Comparison of ENCODE assay signal across 13 cellular contexts in genomic region chr9:91179237-91180138, GRCh38.
A peak's percentile ranks its signal among the peaks of the same experiment; 100 is the strongest.
DNase-seq lines count a peak whose midpoint lies in the region; ATAC-seq, FAIRE-seq and TF ChIP-seq lines count a peak whose summit lies in the region.
"Had no signal": no experiment of that assay in that cellular context is flagged by ENCODE, and none has a peak within 500 bp of the region (broad histone marks: within the 10 kb centered on the region; RNA-seq: fewer than 3 reads in every experiment).

No MANE protein-coding gene starts in this region.

- no peaks in the 10 kb centered on the region for H3K27me3 ChIP-seq in breast epithelium
- H3K27me3 ChIP-seq in lower lobe of right lung (ENCODE audit: low read depth): no peaks in the 10 kb centered on the region
- H3K27me3 ChIP-seq: adrenal gland had no signal

- peaks cover 48% of the 10 kb centered on the region for H3K4me1 Mint-ChIP-seq in MCF 10A (ENCODE audit: insufficient read depth, unreplicated experiment)
- peaks cover 51% of the 10 kb centered on the region for H3K4me1 Mint-ChIP-seq in activated CD4-positive, alpha-beta memory T cell treated with anti-CD3 and anti-CD28 coated beads, Interleukin-2, amount 10 ng/mL, durations not matched to agents 7 days and 5 days

- no peaks in the 10 kb centered on the region for H3K27me3 Mint-ChIP-seq in MCF 10A (ENCODE audit: insufficient read depth, unreplicated experiment)
- no peaks in the 10 kb centered on the region for H3K27me3 Mint-ChIP-seq in activated CD4-positive, alpha-beta memory T cell treated with anti-CD3 and anti-CD28 coated beads, Interleukin-2, amount 10 ng/mL, durations not matched to agents 7 days and 5 days
- H3K27me3 Mint-ChIP-seq: stimulated activated naive B cell treated with anti-CD40 and anti-IgM and Interleukin-4, amounts not matched to agents 10 μg/mL and 1 μg/mL and 100 μg/mL, for 72 hours had no signal

- intact Hi-C loops in MCF 10A (cut with micrococcal nuclease): no loop called here
- intact Hi-C loops in breast epithelium (cut with DNase I; ENCODE audit: low total_unique reads): no loop called here
- intact Hi-C loops in lower lobe of right lung (cut with DNase I): no loop called here

- no peaks in the 10 kb centered on the region for H3K9me3 Mint-ChIP-seq in MCF 10A (ENCODE audit: unreplicated experiment)
- H3K9me3 Mint-ChIP-seq in activated CD4-positive, alpha-beta memory T cell treated with anti-CD3 and anti-CD28 coated beads, Interleukin-2, amount 10 ng/mL, durations not matched to agents 7 days and 5 days: peaks cover 3% of the 10 kb centered on the region

- FAIRE-seq in urothelium cell line (lab: Jason Lieb, UNC): peak; percentile 79

- no peak overlapping the region for H3K4me3 Mint-ChIP-seq in MCF 10A (ENCODE audit: unreplicated experiment)
- no peak overlapping the region for H3K4me3 Mint-ChIP-seq in activated CD4-positive, alpha-beta memory T cell treated with anti-CD3 and anti-CD28 coated beads, Interleukin-2, amount 10 ng/mL, durations not matched to agents 7 days and 5 days
- H3K4me3 Mint-ChIP-seq: natural killer cell; stimulated activated naive B cell treated with anti-CD40 and anti-IgM and Interleukin-4, amounts not matched to agents 10 μg/mL and 1 μg/mL and 100 μg/mL, for 72 hours had no signal

- TF ChIP-seq CTCF in MCF 10A (IDR thresholded peaks at IDR 0.05; ENCODE audit: unreplicated experiment) (no peak), breast epithelium (IDR thresholded peaks at IDR 0.05) (no peak), foreskin fibroblast (IDR thresholded peaks at IDR 0.05; ENCODE audit: low read depth, low read length) (no peak), lower lobe of right lung (IDR thresholded peaks at IDR 0.05) (no peak)

- H3K27ac ChIP-seq in breast epithelium: no peak overlapping the region
- no peak overlapping the region for H3K27ac ChIP-seq in lower lobe of right lung
- H3K27ac ChIP-seq: adrenal gland had no signal

- TF ChIP-seq POLR2A in breast epithelium (IDR thresholded peaks at IDR 0.05): no peak

- H3K4me1 ChIP-seq in breast epithelium (peaks cover 0 to 10% of the 10 kb centered on the region in 2 donors), lower lobe of right lung (no peaks in the 10 kb centered on the region)
- H3K4me1 ChIP-seq: adrenal gland had no signal

- H3K27ac Mint-ChIP-seq in MCF 10A (ENCODE audit: low read depth, unreplicated experiment): peak overlapping the region; percentile 11
- peak overlapping the region; percentile 49 for H3K27ac Mint-ChIP-seq in activated CD4-positive, alpha-beta memory T cell treated with anti-CD3 and anti-CD28 coated beads, Interleukin-2, amount 10 ng/mL, durations not matched to agents 7 days and 5 days
- H3K27ac Mint-ChIP-seq: natural killer cell; stimulated activated naive B cell treated with anti-CD40 and anti-IgM and Interleukin-4, amounts not matched to agents 10 μg/mL and 1 μg/mL and 100 μg/mL, for 72 hours had no signal

- no peaks in the 10 kb centered on the region for H3K9me3 ChIP-seq in breast epithelium
- H3K9me3 ChIP-seq in lower lobe of right lung: no peaks in the 10 kb centered on the region
- H3K9me3 ChIP-seq: adrenal gland had no signal

- POLR2A ChIA-PET in MCF 10A (lab: Yijun Ruan, JAX): interaction anchor here (1.0 to 2.3 kb wide), 3 partner anchors 13 to 17 kb away, joined by 3 to 12 read pairs (median 4); no protein-coding TSS in a partner anchor
- POLR2A ChIA-PET in activated CD4-positive, alpha-beta memory T cell treated with anti-CD3 and anti-CD28 coated beads, Interleukin-2, amount 10 ng/mL, durations not matched to agents 7 days and 5 days (lab: Charles Lee): interaction anchor here (0.6 to 7.1 kb wide), 2 partner anchors 12 to 15 kb away, joined by 3 to 132 read pairs; no protein-coding TSS in a partner anchor

- no TSS peak for BruUV-seq in MCF 10A (replicated peaks; lab: Mats Ljungman, UMichigan)

- H3K4me3 ChIP-seq in breast epithelium: no peak overlapping the region
- no peak overlapping the region for H3K4me3 ChIP-seq in foreskin fibroblast (ENCODE audit: low read depth in 1 of 2, low read length in 2 of 2)
- H3K4me3 ChIP-seq in lower lobe of right lung: no peak overlapping the region
- H3K4me3 ChIP-seq: adrenal gland had no signal

- CTCF ChIA-PET in MCF 10A (lab: Yijun Ruan, JAX): no interaction called here
- CTCF ChIA-PET in activated CD4-positive, alpha-beta memory T cell treated with anti-CD3 and anti-CD28 coated beads, Interleukin-2, amount 10 ng/mL, durations not matched to agents 7 days and 5 days (lab: Charles Lee): interaction anchor here (2.2 kb wide), 1 partner anchor 14 kb away, joined by 11 read pairs; no protein-coding TSS in a partner anchor

- DNase-seq in MCF 10A (ENCODE audit: unreplicated experiment) (no peak), breast epithelium (ENCODE audit: low spot score in 2 of 2) (no peak), foreskin fibroblast (peak; percentile 95 to 96), urothelium cell line (ENCODE audit: low spot score) (peak; percentile 57), lower lobe of right lung (no peak)
- peak; percentile 14 for DNase-seq in activated CD4-positive, alpha-beta memory T cell treated with anti-CD3 and anti-CD28 coated beads, Interleukin-2, amount 10 ng/mL, durations not matched to agents 7 days and 5 days
- DNase-seq in stimulated activated CD4-positive, alpha-beta T cell treated with anti-CD3 and anti-CD28 coated beads, Interleukin-1b, Interleukin-23, amount 100 ng/mL, for 48 hours: no peak
- DNase-seq: activated CD4-positive, CD25-positive, alpha-beta regulatory T cell treated with anti-CD3 and anti-CD28 coated beads, Interleukin-2, amount 50 U/mL, for 72 hours; natural killer cell; NCI-H524; stimulated activated naive B cell treated with anti-CD40 and anti-IgM and Interleukin-4, amounts not matched to agents 10 μg/mL and 1 μg/mL and 100 μg/mL, for 72 hours had no signal

- ATAC-seq in GM18870 (IDR thresholded peaks at IDR 0.05; ENCODE audit: unreplicated experiment) (no peak), lower lobe of right lung (no peak)
- ATAC-seq: natural killer cell; stimulated activated naive B cell treated with anti-CD40 and anti-IgM and Interleukin-4, amounts not matched to agents 10 μg/mL and 1 μg/mL and 100 μg/mL, for 72 hours had no signal

- no peaks in the 10 kb centered on the region for H3K36me3 Mint-ChIP-seq in MCF 10A (ENCODE audit: insufficient read depth, unreplicated experiment)
- peaks cover 17% of the 10 kb centered on the region for H3K36me3 Mint-ChIP-seq in activated CD4-positive, alpha-beta memory T cell treated with anti-CD3 and anti-CD28 coated beads, Interleukin-2, amount 10 ng/mL, durations not matched to agents 7 days and 5 days (ENCODE audit: low read depth)
- H3K36me3 Mint-ChIP-seq: natural killer cell; stimulated activated naive B cell treated with anti-CD40 and anti-IgM and Interleukin-4, amounts not matched to agents 10 μg/mL and 1 μg/mL and 100 μg/mL, for 72 hours had no signal

- no peaks in the 10 kb centered on the region for H3K36me3 ChIP-seq in breast epithelium
- H3K36me3 ChIP-seq in lower lobe of right lung: no peaks in the 10 kb centered on the region
- H3K36me3 ChIP-seq: adrenal gland had no signal

Comparison
In these comparisons a context has a peak if more than half of its experiments do, and no peak if none do; other contexts are left out.
1. DNase-seq: peak in activated CD4-positive, alpha-beta memory T cell treated with anti-CD3 and anti-CD28 coated beads, Interleukin-2, amount 10 ng/mL, durations not matched to agents 7 days and 5 days (single experiment), foreskin fibroblast (2 of 2) and urothelium cell line (single experiment); none in MCF 10A (single experiment), breast epithelium (0 of 2), stimulated activated CD4-positive, alpha-beta T cell treated with anti-CD3 and anti-CD28 coated beads, Interleukin-1b, Interleukin-23, amount 100 ng/mL, for 48 hours (single experiment) and lower lobe of right lung (single experiment).